15 cellular contexts compared by ENCODE assay signal in the genomic region with DNA sequence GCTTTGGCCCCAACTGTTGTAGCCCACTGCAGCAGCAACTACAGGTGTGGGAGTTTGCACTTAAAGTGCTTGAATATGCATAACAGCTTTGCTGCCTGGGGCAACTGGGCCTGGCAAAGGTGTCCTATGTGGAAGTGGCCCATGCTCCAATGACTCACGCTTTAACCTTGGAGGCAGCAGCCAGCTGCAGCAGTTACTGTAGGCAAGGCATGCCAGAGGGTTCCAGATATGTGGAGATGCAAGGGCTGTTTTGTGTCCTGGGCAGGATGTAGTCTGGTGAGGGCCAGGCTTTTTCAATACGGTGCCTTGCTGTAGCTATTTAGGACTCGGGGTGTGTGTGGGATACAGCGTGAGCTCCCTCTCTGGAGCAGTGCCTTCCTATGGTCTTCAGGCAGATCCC.
"Had no signal": no experiment of that assay in that cellular context is flagged by ENCODE, and none has a peak within 500 bp of the region (broad histone marks: within the 10 kb centered on the region; RNA-seq: fewer than 3 reads in every experiment).

No MANE protein-coding gene starts in this region.

- ATAC-seq: esophagus mucosa; left colon; natural killer cell treated with Interleukin-12 subunit alpha and Interleukin-12 subunit beta and Interleukin-15 and Interleukin-18, amount 100 ng/mL, for 72 hours; sciatic nerve; T-helper 17 cell had no signal

- DNase-seq: activated CD4-positive, alpha-beta T cell treated with anti-CD3 and anti-CD28 coated beads, Interleukin-2, amount 10 ng/mL, durations not matched to agents 7 days and 5 days; activated CD4-positive, CD25-positive, alpha-beta regulatory T cell; activated naive CD4-positive, alpha-beta T cell treated with anti-CD3 and anti-CD28 coated beads, Interleukin-2, amount 50 U/mL, for 16 hours; dermis blood vessel endothelial cell; left colon; nucleus accumbens; stimulated activated CD4-positive, alpha-beta T cell treated with anti-CD3 and anti-CD28 coated beads, Interleukin-12 subunit alpha, Interleukin-12 subunit beta, amount 100 ng/mL, for 4 hours; stimulated activated naive CD4-positive, alpha-beta T cell; substantia nigra; T-helper 17 cell; transverse colon had no signal

- H3K4me1 ChIP-seq: transverse colon had no signal

- H3K4me3 ChIP-seq: transverse colon had no signal

- H3K36me3 ChIP-seq: transverse colon had no signal

- FAIRE-seq: TTC549 had no signal

- H3K9me3 ChIP-seq: transverse colon had no signal

- H3K27me3 ChIP-seq: transverse colon had no signal

- H3K27ac ChIP-seq: transverse colon had no signal
